ENCODE assay signal across 8 cellular contexts in genomic region chr6:31192431-31193105, GRCh38. TPM values are rescaled to one million over a fixed set of nuclear protein-coding genes. Genes with fewer than 3 reads are reported as not detected.
DNase-seq lines count a peak whose midpoint lies in the region; ATAC-seq and TF ChIP-seq lines count a peak whose summit lies in the region.
"Not testable (repeated sequence)": the region's sequence is repeated elsewhere in the genome, so short reads cannot be mapped to it uniquely, and the experiment has no call there.

No MANE protein-coding gene starts in this region.

- H3K4me3 Mint-ChIP-seq in Caco-2 (ENCODE audit: unreplicated experiment); T-helper 2 cell treated with Interferon-gamma antibody and Interleukin-4, amounts not matched to agents 5 μg/mL and 100 μg/mL, for 36 hours; activated naive CD8-positive, alpha-beta T cell treated with anti-CD3 and anti-CD28 coated beads, Interleukin-2, amount 10 ng/mL, durations not matched to agents 7 days and 5 days; naive B cell; stimulated activated memory B cell treated with anti-CD40 and anti-IgM and Interleukin-4, amounts not matched to agents 10 μg/mL and 1 μg/mL and 100 μg/mL, for 72 hours: not testable (repeated sequence)

- H3K36me3 Mint-ChIP-seq in Caco-2 (ENCODE audit: insufficient read depth, unreplicated experiment); T-helper 2 cell treated with Interferon-gamma antibody and Interleukin-4, amounts not matched to agents 5 μg/mL and 100 μg/mL, for 36 hours (ENCODE audit: low read depth); activated naive CD8-positive, alpha-beta T cell treated with anti-CD3 and anti-CD28 coated beads, Interleukin-2, amount 10 ng/mL, durations not matched to agents 7 days and 5 days; naive B cell; stimulated activated memory B cell treated with anti-CD40 and anti-IgM and Interleukin-4, amounts not matched to agents 10 μg/mL and 1 μg/mL and 100 μg/mL, for 72 hours: not testable (repeated sequence)

- BruUV-seq in Caco-2 (replicated peaks; lab: Mats Ljungman, UMichigan): not testable (repeated sequence)

- not testable (repeated sequence) for H3K4me1 Mint-ChIP-seq in Caco-2 (ENCODE audit: low read depth, unreplicated experiment)
- H3K4me1 Mint-ChIP-seq in T-helper 2 cell treated with Interferon-gamma antibody and Interleukin-4, amounts not matched to agents 5 μg/mL and 100 μg/mL, for 36 hours (ENCODE audit: low read depth): peaks cover 12% of the 10 kb centered on the region
- peaks cover 13% of the 10 kb centered on the region for H3K4me1 Mint-ChIP-seq in activated naive CD8-positive, alpha-beta T cell treated with anti-CD3 and anti-CD28 coated beads, Interleukin-2, amount 10 ng/mL, durations not matched to agents 7 days and 5 days
- H3K4me1 Mint-ChIP-seq in naive B cell: peaks cover 12 to 33% (median 22%) of the 10 kb centered on the region in 3 donors
- H3K4me1 Mint-ChIP-seq in stimulated activated memory B cell treated with anti-CD40 and anti-IgM and Interleukin-4, amounts not matched to agents 10 μg/mL and 1 μg/mL and 100 μg/mL, for 72 hours: peaks cover 23% of the 10 kb centered on the region

- H3K36me3 ChIP-seq in Caco-2 (ENCODE audit: control insufficient read depth, insufficient read depth, low read length): not testable (repeated sequence)

- not testable (repeated sequence) for H3K9me3 ChIP-seq in Caco-2

- not testable (repeated sequence) for H3K27me3 ChIP-seq in Caco-2 (replicated peaks; ENCODE audit: control insufficient read depth, insufficient read depth, low read length)

- POLR2A ChIA-PET in Caco-2 (lab: Charles Lee): interaction anchor here (0.6 to 0.7 kb wide), 3 partner anchors 11 to 199 kb away, joined by 3 to 7 read pairs (median 4); no protein-coding TSS in a partner anchor
- POLR2A ChIA-PET in activated naive CD8-positive, alpha-beta T cell treated with anti-CD3 and anti-CD28 coated beads, Interleukin-2, amount 10 ng/mL, durations not matched to agents 7 days and 5 days (lab: Charles Lee): interaction anchor here (0.7 kb wide), 2 partner anchors 63 to 168 kb away, joined by 3 to 4 read pairs; no protein-coding TSS in a partner anchor

- H3K4me1 ChIP-seq in Caco-2: not testable (repeated sequence)

- H3K27me3 Mint-ChIP-seq in Caco-2 (ENCODE audit: insufficient read depth, unreplicated experiment); T-helper 2 cell treated with Interferon-gamma antibody and Interleukin-4, amounts not matched to agents 5 μg/mL and 100 μg/mL, for 36 hours (ENCODE audit: low read depth); activated naive CD8-positive, alpha-beta T cell treated with anti-CD3 and anti-CD28 coated beads, Interleukin-2, amount 10 ng/mL, durations not matched to agents 7 days and 5 days; naive B cell; stimulated activated memory B cell treated with anti-CD40 and anti-IgM and Interleukin-4, amounts not matched to agents 10 μg/mL and 1 μg/mL and 100 μg/mL, for 72 hours: not testable (repeated sequence)

- not testable (repeated sequence) for H3K4me3 ChIP-seq in Caco-2 (ENCODE audit: low read depth, low read length); fibroblast of villous mesenchyme (ENCODE audit: low read depth, low read length)

- CTCF ChIA-PET in Caco-2 (lab: Charles Lee): interaction anchor here (0.6 to 1.9 kb wide), 13 partner anchors 34 to 285 kb away, joined by 3 to 15 read pairs (median 5); partner anchors contain the start of genes TCF19 and VARS2

- DNase-seq in Caco-2: peak; percentile 76 to 78
- peak; percentile 87 for DNase-seq in HT-29 (ENCODE audit: low spot score)
- DNase-seq in NCI-H345 treated with DMSO at 0.1 percent for 48 hours (lab: John Stamatoyannopoulos, UW; ENCODE audit: unreplicated experiment): peak; percentile 23
- peak; percentile 40 for DNase-seq in T-helper 2 cell treated with Interferon-gamma antibody and Interleukin-4, amounts not matched to agents 5 μg/mL and 100 μg/mL, for 36 hours (ENCODE audit: low spot score)
- DNase-seq in activated naive CD8-positive, alpha-beta T cell treated with anti-CD3 and anti-CD28 coated beads, Interleukin-2, amount 10 ng/mL, durations not matched to agents 7 days and 5 days: peak; percentile 68
- DNase-seq in fibroblast of villous mesenchyme (ENCODE audit: low read depth): peak; percentile 76
- peak; percentile 55 for DNase-seq in naive B cell

- TF ChIP-seq CTCF in Caco-2 (IDR thresholded peaks at IDR 0.05; ENCODE audit: insufficient read depth in 1 of 2, low read depth in 1 of 2, low read length in 1 of 2, severe bottlenecking in 1 of 2, unreplicated experiment in 1 of 2) (peak; percentile 59 to 74), fibroblast of villous mesenchyme (IDR thresholded peaks at IDR 0.05; ENCODE audit: insufficient read depth, low read depth, low read length) (peak; percentile 74)

- H3K27ac Mint-ChIP-seq in Caco-2 (ENCODE audit: unreplicated experiment); T-helper 2 cell treated with Interferon-gamma antibody and Interleukin-4, amounts not matched to agents 5 μg/mL and 100 μg/mL, for 36 hours; activated naive CD8-positive, alpha-beta T cell treated with anti-CD3 and anti-CD28 coated beads, Interleukin-2, amount 10 ng/mL, durations not matched to agents 7 days and 5 days; naive B cell; stimulated activated memory B cell treated with anti-CD40 and anti-IgM and Interleukin-4, amounts not matched to agents 10 μg/mL and 1 μg/mL and 100 μg/mL, for 72 hours: not testable (repeated sequence)

- peak; percentile 16 for ATAC-seq in activated naive CD8-positive, alpha-beta T cell treated with anti-CD3 and anti-CD28 coated beads, Interleukin-2, amount 10 ng/mL, durations not matched to agents 7 days and 5 days (ENCODE audit: low read depth)
- ATAC-seq in naive B cell (ENCODE audit: low read depth in 2 of 2): not testable (repeated sequence)
- peak; percentile 42 for ATAC-seq in stimulated activated memory B cell treated with anti-CD40 and anti-IgM and Interleukin-4, amounts not matched to agents 10 μg/mL and 1 μg/mL and 100 μg/mL, for 72 hours

- intact Hi-C loops in Caco-2 (cut with micrococcal nuclease; ENCODE audit: unreplicated experiment): loop anchor here (1.0 kb wide), 1 partner anchor 55 kb away; no protein-coding TSS in a partner anchor

- not testable (repeated sequence) for H3K9me3 Mint-ChIP-seq in Caco-2 (ENCODE audit: unreplicated experiment); T-helper 2 cell treated with Interferon-gamma antibody and Interleukin-4, amounts not matched to agents 5 μg/mL and 100 μg/mL, for 36 hours; activated naive CD8-positive, alpha-beta T cell treated with anti-CD3 and anti-CD28 coated beads, Interleukin-2, amount 10 ng/mL, durations not matched to agents 7 days and 5 days; naive B cell; stimulated activated memory B cell treated with anti-CD40 and anti-IgM and Interleukin-4, amounts not matched to agents 10 μg/mL and 1 μg/mL and 100 μg/mL, for 72 hours

RNA-seq across cellular contexts. Expression of gene POU5F1, which starts 22.1 kb away (rescaled TPM):
- not detected in 2 replicates for total RNA-seq in Caco-2 (2022)
- total RNA-seq in HT-29 (2014; rRNA removed; shearing (Covaris generic)): 1.7 and 2.6 TPM in 2 replicates
- under 1 TPM; 0.22 to 0.34 TPM for total RNA-seq in activated naive CD8-positive, alpha-beta T cell treated with anti-CD3 and anti-CD28 coated beads, Interleukin-2, amount 10 ng/mL, durations not matched to agents 7 days and 5 days
- not detected in 2 replicates for total RNA-seq in fibroblast of villous mesenchyme
- polyA plus RNA-seq in naive B cell (ENCODE audit: low read depth in 6 of 6): under 1 TPM in 2 of 6 donors, not detected in 4; 0.25 to 0.40 TPM

RNA-seq across cellular contexts. Expression of gene TCF19, which starts 34.2 kb away (rescaled TPM):
- 19.3 and 20.3 TPM in 2 replicates for total RNA-seq in Caco-2 (2022)
- 71.7 and 80.8 TPM in 2 replicates for total RNA-seq in HT-29 (2014; rRNA removed; shearing (Covaris generic))
- 10 to 100 TPM; 81.0 to 83.3 TPM for total RNA-seq in activated naive CD8-positive, alpha-beta T cell treated with anti-CD3 and anti-CD28 coated beads, Interleukin-2, amount 10 ng/mL, durations not matched to agents 7 days and 5 days
- total RNA-seq in fibroblast of villous mesenchyme: 20.7 and 22.2 TPM in 2 replicates
- polyA plus RNA-seq in naive B cell (ENCODE audit: low read depth in 6 of 6): 10 to 100 TPM in 4 of 6 donors, 1 to 10 TPM in 2; 8.4 to 12.3 (median 11.5) TPM

RNA-seq across cellular contexts. Expression of gene CCHCR1, which starts 35.0 kb away (rescaled TPM):
- total RNA-seq in Caco-2 (2022) (37.7 and 43.2 TPM in 2 replicates), fibroblast of villous mesenchyme (14.7 and 16.4 TPM in 2 replicates)
- 30.8 and 38.0 TPM in 2 replicates for total RNA-seq in HT-29 (2014; rRNA removed; shearing (Covaris generic))
- 10 to 100 TPM; 52.5 to 57.7 TPM for total RNA-seq in activated naive CD8-positive, alpha-beta T cell treated with anti-CD3 and anti-CD28 coated beads, Interleukin-2, amount 10 ng/mL, durations not matched to agents 7 days and 5 days
- polyA plus RNA-seq in naive B cell (ENCODE audit: low read depth in 6 of 6): 1 to 10 TPM; 2.6 to 6.1 (median 4.5) TPM

RNA-seq across cellular contexts. Expression of gene PSORS1C2, which starts 53.7 kb away (rescaled TPM):
- total RNA-seq in Caco-2 (2022) (not detected in 2 replicates), fibroblast of villous mesenchyme (not detected in 2 replicates)
- total RNA-seq in HT-29 (2014; rRNA removed; shearing (Covaris generic)): not detected in 2 replicates
- not detected for total RNA-seq in activated naive CD8-positive, alpha-beta T cell treated with anti-CD3 and anti-CD28 coated beads, Interleukin-2, amount 10 ng/mL, durations not matched to agents 7 days and 5 days
- polyA plus RNA-seq in naive B cell (ENCODE audit: low read depth in 6 of 6): not detected

Comparison
In these comparisons a context has a peak if more than half of its experiments do, and no peak if none do; other contexts are left out.
1. DNase-seq: peak in every context shown above with its lines; median percentile 87 in HT-29; 77 in Caco-2; 76 in fibroblast of villous mesenchyme; 68 in activated naive CD8-positive, alpha-beta T cell treated with anti-CD3 and anti-CD28 coated beads, Interleukin-2, amount 10 ng/mL, durations not matched to agents 7 days and 5 days; 55 in naive B cell; 40 in T-helper 2 cell treated with Interferon-gamma antibody and Interleukin-4, amounts not matched to agents 5 μg/mL and 100 μg/mL, for 36 hours; 23 in NCI-H345 treated with DMSO at 0.1 percent for 48 hours.